Comparison of ENCODE assay signal across 8 cellular contexts in the genomic region with DNA sequence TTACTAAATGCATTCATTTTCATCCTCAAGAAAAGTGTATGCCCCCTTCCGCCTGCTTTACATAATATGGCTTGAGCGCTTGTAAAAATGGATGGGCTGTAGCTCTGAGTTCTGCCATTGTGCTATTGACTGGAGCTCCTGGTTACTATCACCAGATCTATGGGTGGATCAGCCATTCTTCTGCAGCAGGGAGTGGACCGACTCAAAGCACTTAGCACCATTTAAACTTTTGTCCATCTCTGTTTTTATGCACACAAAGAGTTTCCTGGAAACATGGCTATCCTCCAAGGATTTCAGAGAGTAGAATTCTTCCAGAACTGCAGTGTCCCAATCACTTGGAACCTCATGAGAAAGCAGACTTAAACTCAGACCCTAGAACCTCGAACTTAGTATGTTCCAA. TPM values are rescaled to one million over a fixed set of nuclear protein-coding genes. Genes with fewer than 3 reads are reported as not detected.
DNase-seq lines count a peak whose midpoint lies in the region; ATAC-seq and TF ChIP-seq lines count a peak whose summit lies in the region.

No MANE protein-coding gene starts in this region.

- H4K91ac ChIP-seq in IMR-90 (ENCODE audit: insufficient read depth, low read depth, low read length): peak overlapping the region; percentile 91

- peak overlapping the region; percentile 86; the same call in 2 of the 3 replicates for H2BK15ac ChIP-seq in IMR-90 (ENCODE audit: low read depth, low read length)

- H3K36me3 ChIP-seq in A673 (ENCODE audit: insufficient read depth, low read length, poor library complexity, severe bottlenecking) (no peaks in the 10 kb centered on the region), IMR-90 (ENCODE audit: control insufficient read depth, insufficient read depth, low read length) (no peaks in the 10 kb centered on the region), duodenal mucosa (ENCODE audit: control insufficient read depth in 1 of 2, insufficient read depth in 2 of 2, low read length in 2 of 2) (no peaks in the 10 kb centered on the region), mucosa of stomach (ENCODE audit: control insufficient read depth, insufficient read depth, low read length) (no peaks in the 10 kb centered on the region)

- ATAC-seq in IMR-90 (ENCODE audit: low read depth): no peak
- no peak for ATAC-seq in GM18907 (IDR thresholded peaks at IDR 0.05; ENCODE audit: unreplicated experiment)
- no peak for ATAC-seq in GM19467 (IDR thresholded peaks at IDR 0.05; ENCODE audit: unreplicated experiment)

- H3K27ac ChIP-seq in A673 (ENCODE audit: low read depth, low read length, poor library complexity, severe bottlenecking) (peak overlapping the region; percentile 41), IMR-90 (ENCODE audit: insufficient read depth, low read length) (peak overlapping the region; percentile 16; the same call in 1 of the 2 replicates), duodenal mucosa (ENCODE audit: low read depth, low read length) (peak overlapping the region; percentile 72)

- H3K9me3 ChIP-seq in A673 (ENCODE audit: low read depth, low read length, poor library complexity, severe bottlenecking): no peaks in the 10 kb centered on the region
- H3K9me3 ChIP-seq in IMR-90 (ENCODE audit: control insufficient read depth, insufficient read depth, low read length): no peaks in the 10 kb centered on the region
- no peaks in the 10 kb centered on the region for H3K9me3 ChIP-seq in duodenal mucosa (ENCODE audit: control insufficient read depth in 1 of 2, low read length in 2 of 2)
- no peaks in the 10 kb centered on the region for H3K9me3 ChIP-seq in mucosa of stomach (ENCODE audit: control insufficient read depth, low read length)

- POLR2A ChIA-PET in A673 (lab: Charles Lee; ENCODE audit: low non-redundant PET) (no interaction called here), IMR-90 (lab: Charles Lee; ENCODE audit: unreplicated experiment) (interaction anchor here (0.5 kb wide), 3 partner anchors 17 to 181 kb away, joined by 3 to 4 read pairs (median 3); no protein-coding TSS in a partner anchor)

- intact Hi-C loops in A673 (cut with micrococcal nuclease; ENCODE audit: unreplicated experiment) (no loop called here), IMR-90 (cut with micrococcal nuclease) (no loop called here)

- peak overlapping the region; percentile 33; the same call in 1 of the 2 replicates for H4K5ac ChIP-seq in IMR-90 (ENCODE audit: low read depth, low read length)

- H3K9ac ChIP-seq in IMR-90 (ENCODE audit: low read depth, low read length): no peak overlapping the region
- peak overlapping the region; percentile 42 to 69 for H3K9ac ChIP-seq in duodenal mucosa (ENCODE audit: low read depth in 1 of 2, low read length in 2 of 2)
- peak overlapping the region; percentile 24 for H3K9ac ChIP-seq in mucosa of stomach (ENCODE audit: low read length)

- peak overlapping the region; percentile 65; the same call in 1 of the 2 replicates for H2AK5ac ChIP-seq in IMR-90 (ENCODE audit: low read depth, low read length)

- H3K4me1 ChIP-seq in A673 (ENCODE audit: insufficient read depth, low read length, poor library complexity, severe bottlenecking): peaks cover 37% of the 10 kb centered on the region
- H3K4me1 ChIP-seq in IMR-90 (ENCODE audit: control insufficient read depth, insufficient read depth, low read length): peaks cover 27% of the 10 kb centered on the region
- H3K4me1 ChIP-seq in duodenal mucosa (ENCODE audit: control insufficient read depth in 1 of 2, insufficient read depth in 2 of 2, low read length in 2 of 2): peaks cover 59 to 69% of the 10 kb centered on the region in 2 donors
- H3K4me1 ChIP-seq in mucosa of stomach (ENCODE audit: control insufficient read depth, insufficient read depth, low read length): peaks cover 51% of the 10 kb centered on the region

- H3K56ac ChIP-seq in IMR-90 (ENCODE audit: extremely low read depth, insufficient read depth, low read length): peak overlapping the region; percentile 23; the same call in 1 of the 2 replicates

- peak overlapping the region; percentile 92 for H2BK5ac ChIP-seq in IMR-90 (ENCODE audit: low read depth, low read length, poor library complexity, severe bottlenecking)

- no peak for TF ChIP-seq RAD21 in IMR-90 (IDR thresholded peaks at IDR 0.05; ENCODE audit: low read length)

- in situ Hi-C loops in IMR-90 (cut with MboI; ENCODE audit: low sequenced_read_pairs): no loop called here

- H3K4ac ChIP-seq in IMR-90 (ENCODE audit: low read depth, low read length): peak overlapping the region; percentile 92

- H4K8ac ChIP-seq in IMR-90 (ENCODE audit: low read depth in 2 of 2, low read length in 2 of 2): peak overlapping the region; percentile 53 to 91

- no peak for TF ChIP-seq POLR2A in IMR-90 (IDR thresholded peaks at IDR 0.05; ENCODE audit: low read depth, low read length)

- no peaks in the 10 kb centered on the region for H3K27me3 ChIP-seq in A673 (replicated peaks; ENCODE audit: insufficient read depth, low read depth, low read length, poor library complexity)
- H3K27me3 ChIP-seq in IMR-90 (ENCODE audit: control insufficient read depth, insufficient read depth, low read length): no peaks in the 10 kb centered on the region
- no peaks in the 10 kb centered on the region for H3K27me3 ChIP-seq in duodenal mucosa (ENCODE audit: control insufficient read depth in 1 of 2, insufficient read depth in 2 of 2, low read length in 2 of 2)
- no peaks in the 10 kb centered on the region for H3K27me3 ChIP-seq in mucosa of stomach (ENCODE audit: control insufficient read depth, insufficient read depth, low read length)

- WGBS in IMR-90 (ENCODE audit: extremely low coverage in 2 of 2, insufficient read length in 1 of 2), 2 experiments: 100% methylated on average over 1 of the region's 4 CpGs; no CpG with 5 or more reads in 1 of the 2 experiments

- peak overlapping the region; percentile 98; the same call in 1 of the 2 replicates for H3K18ac ChIP-seq in IMR-90 (ENCODE audit: low read depth, low read length)

- DNase-seq in A673 (ENCODE audit: low spot score) (no peak), IMR-90 (no peak), retina (no peak), NK-92 (lab: John Stamatoyannopoulos, UW; ENCODE audit: unreplicated experiment) (no peak)

- peak overlapping the region; percentile 88; the same call in 1 of the 2 replicates for H3K23ac ChIP-seq in IMR-90 (ENCODE audit: low read depth, low read length)

- H3K79me1 ChIP-seq in IMR-90 (ENCODE audit: low read depth in 1 of 2, low read length in 2 of 2): peaks cover 3 to 43% of the 10 kb centered on the region in 2 experiments; a peak in 2 of 4 replicates

- peak overlapping the region; percentile 96 for H2BK120ac ChIP-seq in IMR-90 (ENCODE audit: low read depth, low read length)

- peak overlapping the region; percentile 56; the same call in 1 of the 2 replicates for H2BK20ac ChIP-seq in IMR-90 (ENCODE audit: low read depth, low read length)

- no peak overlapping the region for H2AK9ac ChIP-seq in IMR-90 (replicated peaks; ENCODE audit: low read depth, low read length, poor library complexity)

- dilution Hi-C loops in IMR-90 (cut with HindIII; ENCODE audit: low sequenced_read_pairs, unreplicated experiment): loop anchor here (25.0 kb wide), 1 partner anchor 176 kb away; no protein-coding TSS in a partner anchor

- no peak overlapping the region for H3K4me3 ChIP-seq in A673 (ENCODE audit: low read depth, low read length, poor library complexity, severe bottlenecking)
- no peak overlapping the region for H3K4me3 ChIP-seq in IMR-90 (ENCODE audit: insufficient read depth, low read depth, low read length)
- peak overlapping the region; percentile 63 to 67 for H3K4me3 ChIP-seq in duodenal mucosa (ENCODE audit: low read depth in 1 of 2, low read length in 2 of 2)
- H3K4me3 ChIP-seq in mucosa of stomach (ENCODE audit: low read length): no peak overlapping the region

- no TSS peak for BruUV-seq in A673 (replicated peaks; lab: Mats Ljungman, UMichigan)
- BruUV-seq in IMR-90 (replicated peaks; lab: Mats Ljungman, UMichigan): no TSS peak

- TF ChIP-seq CTCF in A673 (conservative IDR thresholded peaks at IDR 0.05; ENCODE audit: low read depth, low read length) (no peak), IMR-90 (conservative IDR thresholded peaks at IDR 0.05; ENCODE audit: low read depth, low read length) (no peak)

- peak overlapping the region; percentile 79 for H3K14ac ChIP-seq in IMR-90 (replicated peaks; ENCODE audit: low read depth, low read length)

- H2AFZ ChIP-seq in IMR-90 (replicated peaks; ENCODE audit: low read length, poor library complexity): no peak overlapping the region

- no peaks in the 10 kb centered on the region for H4K20me1 ChIP-seq in IMR-90 (ENCODE audit: insufficient read depth, low read length)

- H3K4me2 ChIP-seq in IMR-90 (ENCODE audit: low read depth, low read length): peak overlapping the region; percentile 25; the same call in 1 of the 2 replicates

- H3K9me1 ChIP-seq in IMR-90 (ENCODE audit: insufficient read depth, low read length): peaks cover 22% of the 10 kb centered on the region

- CTCF ChIA-PET in A673 (lab: Charles Lee): interaction anchor here (1.2 to 1.6 kb wide), 2 partner anchors 9 to 167 kb away, joined by 3 to 5 read pairs; no protein-coding TSS in a partner anchor
- CTCF ChIA-PET in IMR-90 (lab: Yijun Ruan, JAX): interaction anchor here (0.6 to 1.7 kb wide), 3 partner anchors 9 to 145 kb away, joined by 3 to 5 read pairs (median 3); a partner anchor contains a TSS

TF ChIP-seq in IMR-90, 13 proteins besides CTCF, POLR2A, EP300 and RAD21 (continues in another document):
- TF ChIP-seq MAZ (IDR thresholded peaks at IDR 0.05; ENCODE audit: borderline replicate concordance, low read depth, low read length) (no peak), CEBPB (IDR thresholded peaks at IDR 0.05; ENCODE audit: low read depth, low read length) (no peak), BHLHE40 (IDR thresholded peaks at IDR 0.05; ENCODE audit: low read depth, low read length) (no peak)
- TF ChIP-seq, protein P1, sequence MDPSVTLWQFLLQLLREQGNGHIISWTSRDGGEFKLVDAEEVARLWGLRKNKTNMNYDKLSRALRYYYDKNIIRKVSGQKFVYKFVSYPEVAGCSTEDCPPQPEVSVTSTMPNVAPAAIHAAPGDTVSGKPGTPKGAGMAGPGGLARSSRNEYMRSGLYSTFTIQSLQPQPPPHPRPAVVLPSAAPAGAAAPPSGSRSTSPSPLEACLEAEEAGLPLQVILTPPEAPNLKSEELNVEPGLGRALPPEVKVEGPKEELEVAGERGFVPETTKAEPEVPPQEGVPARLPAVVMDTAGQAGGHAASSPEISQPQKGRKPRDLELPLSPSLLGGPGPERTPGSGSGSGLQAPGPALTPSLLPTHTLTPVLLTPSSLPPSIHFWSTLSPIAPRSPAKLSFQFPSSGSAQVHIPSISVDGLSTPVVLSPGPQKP (IDR thresholded peaks at IDR 0.05; ENCODE audit: borderline replicate concordance, low read depth, low read length): no peak

RNA-seq across cellular contexts. Expression of a gene that starts 4.5 kb away (rescaled TPM):
- total RNA-seq in A673 (2021): 46.3 and 59.8 TPM in 2 replicates
- 41.7 and 45.9 TPM in 2 replicates for total RNA-seq in IMR-90 (2012; rRNA removed)
- 114 and 135 TPM in 2 replicates for polyA plus RNA-seq in IMR-90 (2012; rRNA removed)
- polyA plus RNA-seq in IMR-90 (2012; cell fraction: cytosol; rRNA removed): 49.6 and 56.5 TPM in 2 replicates
- 202 and 237 TPM in 2 replicates for polyA plus RNA-seq in IMR-90 (2012; cell fraction: nucleus; rRNA removed; ENCODE audit: low replicate concordance)

RNA-seq across cellular contexts. Expression of a gene that starts 27.9 kb away (rescaled TPM):
- 27.8 and 29.3 TPM in 2 replicates for total RNA-seq in A673 (2021)
- total RNA-seq in IMR-90 (2012; rRNA removed): 11.7 and 12.9 TPM in 2 replicates
- polyA plus RNA-seq in IMR-90 (2012; rRNA removed): 9.5 and 10.1 TPM in 2 replicates
- 8.1 and 13.4 TPM in 2 replicates for polyA plus RNA-seq in IMR-90 (2012; cell fraction: cytosol; rRNA removed)
- polyA plus RNA-seq in IMR-90 (2012; cell fraction: nucleus; rRNA removed; ENCODE audit: low replicate concordance): 2.8 and 6.0 TPM in 2 replicates

Comparison
In these comparisons a context has a peak if more than half of its experiments do, and no peak if none do; other contexts are left out.
1. H3K27ac ChIP-seq: peak in every context shown above with its lines; median percentile 72 in duodenal mucosa; 41 in A673; 16 in IMR-90.
2. H3K4me3 ChIP-seq: peak in duodenal mucosa (2 of 2); none in A673 (single experiment), IMR-90 (single experiment) and mucosa of stomach (single experiment).